ENCODE assay signal across 11 cellular contexts in genomic region chr17:73194514-73195222, GRCh38. TPM values are rescaled to one million over a fixed set of nuclear protein-coding genes. Genes with fewer than 3 reads are reported as not detected.
DNase-seq lines count a peak whose midpoint lies in the region; ATAC-seq and TF ChIP-seq lines count a peak whose summit lies in the region.
"Had no signal": no experiment of that assay in that cellular context is flagged by ENCODE, and none has a peak within 500 bp of the region (broad histone marks: within the 10 kb centered on the region; RNA-seq: fewer than 3 reads in every experiment).

No MANE protein-coding gene starts in this region.

- no peak overlapping the region for H3K9ac ChIP-seq in fibroblast of lung (ENCODE audit: insufficient read depth, low read length)

- H3K79me2 ChIP-seq in fibroblast of lung (ENCODE audit: control insufficient read depth, insufficient read depth, low read length): peaks cover 16% of the 10 kb centered on the region

- H3K9me3 Mint-ChIP-seq in activated CD4-positive, alpha-beta memory T cell treated with anti-CD3 and anti-CD28 coated beads for 36 hours: no peaks in the 10 kb centered on the region
- no peaks in the 10 kb centered on the region for H3K9me3 Mint-ChIP-seq in stimulated activated naive CD8-positive, alpha-beta T cell treated with anti-CD3 and anti-CD28 coated beads, Interleukin-15, amount 100 ng/mL, for 72 hours

- H3K4me3 Mint-ChIP-seq in activated CD4-positive, alpha-beta memory T cell treated with anti-CD3 and anti-CD28 coated beads for 36 hours: peak overlapping the region; percentile 56
- H3K4me3 Mint-ChIP-seq in stimulated activated naive CD8-positive, alpha-beta T cell treated with anti-CD3 and anti-CD28 coated beads, Interleukin-15, amount 100 ng/mL, for 72 hours: peak overlapping the region; percentile 43 to 58

- H3K4me1 ChIP-seq in left ventricle myocardium inferior: peaks cover 35% of the 10 kb centered on the region
- peaks cover 6% of the 10 kb centered on the region for H3K4me1 ChIP-seq in fibroblast of lung (ENCODE audit: control insufficient read depth, extremely low read depth, insufficient read depth, low read length)

- H3K27me3 ChIP-seq in left ventricle myocardium inferior (ENCODE audit: low read depth) (no peaks in the 10 kb centered on the region), fibroblast of lung (ENCODE audit: control insufficient read depth, insufficient read depth, low read length) (no peaks in the 10 kb centered on the region)
- H3K27me3 ChIP-seq: foreskin keratinocyte had no signal

- peak overlapping the region; percentile 18 for H3K27ac Mint-ChIP-seq in activated CD4-positive, alpha-beta memory T cell treated with anti-CD3 and anti-CD28 coated beads for 36 hours
- peak overlapping the region in 1 of 2 donors; percentile 69 for H3K27ac Mint-ChIP-seq in stimulated activated naive CD8-positive, alpha-beta T cell treated with anti-CD3 and anti-CD28 coated beads, Interleukin-15, amount 100 ng/mL, for 72 hours

- H3K4me1 Mint-ChIP-seq in activated CD4-positive, alpha-beta memory T cell treated with anti-CD3 and anti-CD28 coated beads for 36 hours (ENCODE audit: low read depth): peaks cover 25% of the 10 kb centered on the region
- H3K4me1 Mint-ChIP-seq in stimulated activated naive CD8-positive, alpha-beta T cell treated with anti-CD3 and anti-CD28 coated beads, Interleukin-15, amount 100 ng/mL, for 72 hours: peaks cover 49% of the 10 kb centered on the region

- no peak for DNase-seq in left ventricle myocardium inferior
- DNase-seq in Right ventricle myocardium inferior (ENCODE audit: missing footprints): no peak
- DNase-seq in activated CD4-positive, alpha-beta memory T cell treated with anti-CD3 and anti-CD28 coated beads for 36 hours: no peak
- peak; percentile 57 to 74 for DNase-seq in fibroblast of lung (ENCODE audit: low read depth in 2 of 2)
- DNase-seq in stimulated activated naive CD8-positive, alpha-beta T cell treated with anti-CD3 and anti-CD28 coated beads, Interleukin-15, amount 100 ng/mL, for 72 hours: no peak
- DNase-seq in NCI-H146 (lab: John Stamatoyannopoulos, UW): no peak
- DNase-seq: foreskin keratinocyte, NCI-H226 had no signal

- H3K36me3 ChIP-seq in left ventricle myocardium inferior: peaks cover 34% of the 10 kb centered on the region
- H3K36me3 ChIP-seq in fibroblast of lung (ENCODE audit: control insufficient read depth, insufficient read depth, low read length): peaks cover 20% of the 10 kb centered on the region

- POLR2A ChIA-PET in activated CD4-positive, alpha-beta memory T cell treated with anti-CD3 and anti-CD28 coated beads for 36 hours (lab: Charles Lee): interaction anchor here (0.6 to 3.4 kb wide), 3 partner anchors 33 to 126 kb away, joined by 3 to 23 read pairs (median 3); a partner anchor contains a TSS

- H3K4me3 ChIP-seq in left ventricle myocardium inferior: peak overlapping the region; percentile 32
- peak overlapping the region in 1 of 4 experiments; percentile 17 for H3K4me3 ChIP-seq in fibroblast of lung (replicated peaks in 1 of 4; ENCODE audit: control extremely low read depth in 1 of 4, insufficient read depth in 1 of 4, low read depth in 3 of 4, low read length in 4 of 4)

- intact Hi-C loops in left ventricle myocardium inferior (cut with micrococcal nuclease) (no loop called here), Right ventricle myocardium inferior (cut with DNase I) (loop anchor here (5.0 kb wide), 2 partner anchors 118 to 467 kb away; partner anchors contain the start of gene CDC42EP4)
- intact Hi-C loops in activated CD4-positive, alpha-beta memory T cell treated with anti-CD3 and anti-CD28 coated beads for 36 hours (cut with micrococcal nuclease): loop anchor here (5.0 kb wide), 2 partner anchors 118 to 178 kb away; partner anchors contain the start of gene CDC42EP4

- H3K27ac ChIP-seq in left ventricle myocardium inferior (replicated peaks) (no peak overlapping the region), fibroblast of lung (ENCODE audit: insufficient read depth, low read length) (no peak overlapping the region)
- H3K27ac ChIP-seq: foreskin keratinocyte, SK-N-MC had no signal

- H4K20me1 ChIP-seq in fibroblast of lung (ENCODE audit: control insufficient read depth, extremely low read depth, insufficient read depth, low read length): no peaks in the 10 kb centered on the region

- ATAC-seq in Right ventricle myocardium inferior (no peak), GM21447 (IDR thresholded peaks at IDR 0.05; ENCODE audit: unreplicated experiment) (no peak), GM21367 (IDR thresholded peaks at IDR 0.05; ENCODE audit: unreplicated experiment) (no peak)
- no peak for ATAC-seq in stimulated activated naive CD8-positive, alpha-beta T cell treated with anti-CD3 and anti-CD28 coated beads, Interleukin-15, amount 100 ng/mL, for 72 hours
- ATAC-seq: foreskin keratinocyte had no signal

- H3K9me3 ChIP-seq in left ventricle myocardium inferior (replicated peaks): no peaks in the 10 kb centered on the region
- H3K9me3 ChIP-seq in fibroblast of lung (ENCODE audit: control insufficient read depth, insufficient read depth, low read depth, low read length): no peaks in the 10 kb centered on the region

- H2AFZ ChIP-seq in fibroblast of lung (ENCODE audit: low read length): no peak overlapping the region

- CTCF ChIA-PET in activated CD4-positive, alpha-beta memory T cell treated with anti-CD3 and anti-CD28 coated beads for 36 hours (lab: Charles Lee): interaction anchor here (0.6 to 1.0 kb wide), 4 partner anchors 12 to 175 kb away, joined by 3 read pairs; a partner anchor contains a TSS

- peaks cover 31% of the 10 kb centered on the region for H3K36me3 Mint-ChIP-seq in activated CD4-positive, alpha-beta memory T cell treated with anti-CD3 and anti-CD28 coated beads for 36 hours

- TF ChIP-seq CTCF in left ventricle myocardium inferior (IDR thresholded peaks at IDR 0.05; ENCODE audit: borderline replicate concordance) (no peak), fibroblast of lung (conservative IDR thresholded peaks at IDR 0.05 in 1 of 2, IDR thresholded peaks at IDR 0.05 in 1 of 2; ENCODE audit: low read depth in 1 of 2, low read length in 2 of 2) (no peak)

- H3K4me2 ChIP-seq in fibroblast of lung (ENCODE audit: extremely low read depth, insufficient read depth, low read length): peak overlapping the region; percentile 42

- no peaks in the 10 kb centered on the region for H3K27me3 Mint-ChIP-seq in activated CD4-positive, alpha-beta memory T cell treated with anti-CD3 and anti-CD28 coated beads for 36 hours
- H3K27me3 Mint-ChIP-seq in stimulated activated naive CD8-positive, alpha-beta T cell treated with anti-CD3 and anti-CD28 coated beads, Interleukin-15, amount 100 ng/mL, for 72 hours: no peaks in the 10 kb centered on the region

RNA-seq across cellular contexts. Expression of gene COG1, which starts 1.8 kb away (rescaled TPM):
- total RNA-seq in left ventricle myocardium inferior (44.7 TPM), Right ventricle myocardium inferior (49.3 TPM), fibroblast of lung (12.6 and 20.0 TPM in 2 replicates)
- 10 to 100 TPM; 29.8 to 30.6 TPM for total RNA-seq in activated CD4-positive, alpha-beta memory T cell treated with anti-CD3 and anti-CD28 coated beads for 36 hours
- 21.0 and 27.0 TPM in 2 replicates for polyA plus RNA-seq in fibroblast of lung
- 26.1 and 36.5 TPM in 2 replicates for polyA plus RNA-seq in fibroblast of lung (2012)
- 43.8 and 53.5 TPM in 2 replicates for polyA minus RNA-seq in fibroblast of lung (ENCODE audit: low replicate concordance)

RNA-seq across cellular contexts. Expression of gene SSTR2, which starts 29.9 kb away (rescaled TPM):
- total RNA-seq in left ventricle myocardium inferior (0.69 TPM), Right ventricle myocardium inferior (0.73 TPM), fibroblast of lung (not detected in 2 replicates)
- total RNA-seq in activated CD4-positive, alpha-beta memory T cell treated with anti-CD3 and anti-CD28 coated beads for 36 hours: under 1 TPM; 0.05 to 0.24 TPM
- polyA plus RNA-seq in fibroblast of lung: not detected in 2 replicates
- polyA plus RNA-seq in fibroblast of lung (2012): 0.01 TPM in 2 replicates
- not detected in 2 replicates for polyA minus RNA-seq in fibroblast of lung (ENCODE audit: low replicate concordance)
- total RNA-seq: foreskin keratinocyte had no signal
- polyA plus RNA-seq: foreskin keratinocyte had no signal

Comparison
In these comparisons a context has a peak if more than half of its experiments do, and no peak if none do; other contexts are left out.
1. DNase-seq: peak in fibroblast of lung (2 of 2); none in left ventricle myocardium inferior (single experiment), Right ventricle myocardium inferior (single experiment), activated CD4-positive, alpha-beta memory T cell treated with anti-CD3 and anti-CD28 coated beads for 36 hours (single experiment), stimulated activated naive CD8-positive, alpha-beta T cell treated with anti-CD3 and anti-CD28 coated beads, Interleukin-15, amount 100 ng/mL, for 72 hours (0 of 2) and NCI-H146 (single experiment).